Comparison of ENCODE assay signal across 8 cellular contexts in the genomic region with DNA sequence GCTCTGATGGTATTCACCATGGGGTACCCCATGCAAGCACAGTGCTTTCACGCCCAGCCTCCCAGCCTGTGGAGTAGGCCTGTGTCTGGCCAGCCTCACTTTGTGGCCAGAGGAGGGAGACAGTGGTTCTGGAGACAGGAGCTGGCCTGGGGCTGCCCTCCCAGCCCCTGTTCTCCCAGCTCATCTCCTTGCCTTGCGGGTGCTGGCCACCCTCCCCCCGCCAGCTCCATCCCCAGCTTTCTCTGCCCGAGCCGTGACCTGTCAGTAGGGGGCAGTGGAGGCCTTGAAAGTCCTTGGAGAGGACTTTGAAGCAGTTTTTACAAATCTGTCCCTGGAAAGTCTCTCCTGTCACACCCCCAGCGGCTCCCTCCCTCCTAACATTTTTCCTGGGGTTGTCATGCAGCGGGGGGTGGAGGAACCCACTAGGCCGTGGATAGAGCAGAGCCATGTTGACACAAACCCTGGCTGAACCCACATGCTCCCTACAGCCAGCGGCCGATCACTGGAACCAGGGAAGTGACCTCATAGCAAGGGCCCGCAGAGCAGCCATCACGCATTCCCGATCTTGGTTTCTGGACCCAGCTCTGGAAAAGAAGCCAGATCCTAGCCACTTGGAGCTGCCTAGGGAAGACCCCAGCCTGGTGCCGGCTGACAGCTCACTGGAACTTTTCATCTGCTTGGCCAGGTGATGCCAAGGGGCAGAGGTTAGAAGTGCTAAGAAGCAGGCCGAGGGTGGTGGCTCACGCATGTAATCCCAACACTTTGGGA.
DNase-seq lines count a peak whose midpoint lies in the region; ATAC-seq and TF ChIP-seq lines count a peak whose summit lies in the region.

No MANE protein-coding gene starts in this region.

- no peaks in the 10 kb centered on the region for H3K27me3 Mint-ChIP-seq in Caco-2 (ENCODE audit: insufficient read depth, unreplicated experiment)
- H3K27me3 Mint-ChIP-seq in T-cell = no peaks in the 10 kb centered on the region

- H3K9me3 ChIP-seq in Caco-2 = no peaks in the 10 kb centered on the region
- no peaks in the 10 kb centered on the region for H3K9me3 ChIP-seq in aorta (ENCODE audit: control insufficient read depth, low read length)

- no peak overlapping the region for H3K9ac ChIP-seq in rectal smooth muscle tissue (ENCODE audit: low read length)

- TF ChIP-seq CTCF in Caco-2 (IDR thresholded peaks at IDR 0.05; ENCODE audit: insufficient read depth in 1 of 2, low read depth in 1 of 2, low read length in 1 of 2, severe bottlenecking in 1 of 2, unreplicated experiment in 1 of 2) = peak; percentile 78 to 82

- H3K27ac Mint-ChIP-seq in Caco-2 (ENCODE audit: unreplicated experiment) = no peak overlapping the region
- peak overlapping the region; percentile 88 to 91 for H3K27ac Mint-ChIP-seq in T-cell

- CTCF ChIA-PET in Caco-2 (lab: Charles Lee) (interaction anchor here (0.6 to 2.3 kb wide), 33 partner anchors 8 to 883 kb away, joined by 3 to 36 read pairs (median 5); no protein-coding TSS in a partner anchor), T-cell (lab: Charles Lee) (interaction anchor here (0.6 to 1.5 kb wide), 30 partner anchors 9 to 98 kb away, joined by 3 to 19 read pairs (median 4); no protein-coding TSS in a partner anchor)

- no peak overlapping the region for H3K4me3 Mint-ChIP-seq in Caco-2 (ENCODE audit: unreplicated experiment)
- peak overlapping the region in 2 of 3 donors; percentile 37 to 91 for H3K4me3 Mint-ChIP-seq in T-cell

- H3K4me1 ChIP-seq in Caco-2 (peaks cover 21% of the 10 kb centered on the region), rectal smooth muscle tissue (ENCODE audit: control insufficient read depth, insufficient read depth, low read length) (peaks cover 76% of the 10 kb centered on the region), aorta (ENCODE audit: control insufficient read depth in 1 of 2, insufficient read depth in 2 of 2, low read length in 2 of 2) (no peaks in the 10 kb centered on the region)

- 16 to 19% methylated on average over 16 of the region's 16 CpGs for WGBS in aorta, 2 donors

- H3K27me3 ChIP-seq in Caco-2 (replicated peaks; ENCODE audit: control insufficient read depth, insufficient read depth, low read length) = no peaks in the 10 kb centered on the region
- no peaks in the 10 kb centered on the region for H3K27me3 ChIP-seq in rectal smooth muscle tissue (ENCODE audit: control insufficient read depth, insufficient read depth, low read length)
- H3K27me3 ChIP-seq in aorta (ENCODE audit: control insufficient read depth in 1 of 2, insufficient read depth in 2 of 2, low read length in 1 of 2) = no peaks in the 10 kb centered on the region

- intact Hi-C loops in Caco-2 (cut with micrococcal nuclease; ENCODE audit: unreplicated experiment) = loop anchor here (1.0 to 5.0 kb wide), 3 partner anchors 65 to 153 kb away; no protein-coding TSS in a partner anchor
- intact Hi-C loops in left cardiac atrium (cut with DNase I) = loop anchor here (2.0 to 10.0 kb wide), 5 partner anchors 55 to 103 kb away; no protein-coding TSS in a partner anchor
- intact Hi-C loops in aorta (cut with DNase I) = loop anchor here (1.0 to 5.0 kb wide), 5 partner anchors 47 to 103 kb away; no protein-coding TSS in a partner anchor

- H3K36me3 Mint-ChIP-seq in Caco-2 (ENCODE audit: insufficient read depth, unreplicated experiment) (peaks cover 20% of the 10 kb centered on the region), T-cell (peaks cover 9% of the 10 kb centered on the region)

- DNase-seq in Caco-2 (peak; percentile 90 to 92), HT1080 (ENCODE audit: low read depth) (peak; percentile 94), T-cell (peak; percentile 56 to 89 (median 80)), amniotic stem cell (lab: John Stamatoyannopoulos, UW) (peak; percentile 97), left cardiac atrium (peak; percentile 93), aorta (peak; percentile 95 to 97)

- H3K27ac ChIP-seq in rectal smooth muscle tissue (ENCODE audit: low read depth, low read length) (peak overlapping the region; percentile 98), aorta (ENCODE audit: low read depth in 1 of 2, low read length in 2 of 2) (peak overlapping the region in 1 of 2 donors; percentile 29)

- H3K4me1 Mint-ChIP-seq in Caco-2 (ENCODE audit: low read depth, unreplicated experiment) = peaks cover 24% of the 10 kb centered on the region
- peaks cover 89 to 95% (median 92%) of the 10 kb centered on the region in 3 donors for H3K4me1 Mint-ChIP-seq in T-cell

- H3K9me3 Mint-ChIP-seq in Caco-2 (ENCODE audit: unreplicated experiment) = no peaks in the 10 kb centered on the region
- H3K9me3 Mint-ChIP-seq in T-cell = no peaks in the 10 kb centered on the region

- ATAC-seq in T-cell (replicated peaks in 1 of 4) (peak; percentile 18 to 52 (median 38)), left cardiac atrium (peak; percentile 79 to 89), aorta (ENCODE audit: low FRiP score) (peak; percentile 93), GM19467 (IDR thresholded peaks at IDR 0.05; ENCODE audit: unreplicated experiment) (no peak)

- H3K36me3 ChIP-seq in Caco-2 (ENCODE audit: control insufficient read depth, insufficient read depth, low read length) (no peaks in the 10 kb centered on the region; the same call in 1 of the 2 replicates), rectal smooth muscle tissue (ENCODE audit: control insufficient read depth, insufficient read depth, low read length) (no peaks in the 10 kb centered on the region), aorta (ENCODE audit: control insufficient read depth in 1 of 2, insufficient read depth in 2 of 2, low read length in 1 of 2) (no peaks in the 10 kb centered on the region)

- BruUV-seq in Caco-2 (replicated peaks; lab: Mats Ljungman, UMichigan) = no TSS peak

- H3K4me3 ChIP-seq in Caco-2 (ENCODE audit: low read depth, low read length) (no peak overlapping the region), rectal smooth muscle tissue (ENCODE audit: low read length) (peak overlapping the region; percentile 34), aorta (ENCODE audit: low read length in 2 of 2) (no peak overlapping the region)

- POLR2A ChIA-PET in Caco-2 (lab: Charles Lee) (interaction anchor here (0.6 to 0.8 kb wide), 3 partner anchors 21 to 64 kb away, joined by 3 to 15 read pairs (median 5); no protein-coding TSS in a partner anchor), T-cell (lab: Charles Lee) (interaction anchor here (0.5 to 1.4 kb wide), 4 partner anchors 11 to 1231 kb away, joined by 3 to 4 read pairs (median 3); no protein-coding TSS in a partner anchor)
